In genomic region chr6:11144393-11144829, GRCh38 we compare ENCODE assay signal across 9 cellular contexts. TPM values are rescaled to one million over a fixed set of nuclear protein-coding genes. Genes with fewer than 3 reads are reported as not detected.
DNase-seq lines count a peak whose midpoint lies in the region; ATAC-seq and TF ChIP-seq lines count a peak whose summit lies in the region.
"Had no signal": no experiment of that assay in that cellular context is flagged by ENCODE, and none has a peak within 500 bp of the region (broad histone marks: within the 10 kb centered on the region; RNA-seq: fewer than 3 reads in every experiment).

No MANE protein-coding gene starts in this region.

- H3K36me3 Mint-ChIP-seq in activated CD4-positive, alpha-beta T cell treated with anti-CD3 and anti-CD28 coated beads, Interleukin-2, amount 10 ng/mL, durations not matched to agents 7 days and 5 days (ENCODE audit: low read depth): no peaks in the 10 kb centered on the region

- POLR2A ChIA-PET in activated CD4-positive, alpha-beta T cell treated with anti-CD3 and anti-CD28 coated beads, Interleukin-2, amount 10 ng/mL, durations not matched to agents 7 days and 5 days (lab: Charles Lee): no interaction called here

- CTCF ChIA-PET in activated CD4-positive, alpha-beta T cell treated with anti-CD3 and anti-CD28 coated beads, Interleukin-2, amount 10 ng/mL, durations not matched to agents 7 days and 5 days (lab: Charles Lee): interaction anchor here (0.6 to 2.3 kb wide), 10 partner anchors 11 to 970 kb away, joined by 3 to 15 read pairs (median 3); no protein-coding TSS in a partner anchor

- peak; percentile 64 for ATAC-seq in HG02884 (IDR thresholded peaks at IDR 0.05; ENCODE audit: unreplicated experiment)

- H3K27me3 Mint-ChIP-seq in activated CD4-positive, alpha-beta T cell treated with anti-CD3 and anti-CD28 coated beads, Interleukin-2, amount 10 ng/mL, durations not matched to agents 7 days and 5 days: no peaks in the 10 kb centered on the region

- 22 to 25% methylated on average over 6 of the region's 6 CpGs for WGBS in lower leg skin, 2 donors

- H3K4me1 Mint-ChIP-seq in activated CD4-positive, alpha-beta T cell treated with anti-CD3 and anti-CD28 coated beads, Interleukin-2, amount 10 ng/mL, durations not matched to agents 7 days and 5 days: no peaks in the 10 kb centered on the region

- no peak overlapping the region for H3K27ac Mint-ChIP-seq in activated CD4-positive, alpha-beta T cell treated with anti-CD3 and anti-CD28 coated beads, Interleukin-2, amount 10 ng/mL, durations not matched to agents 7 days and 5 days

- no peak overlapping the region for H3K4me3 ChIP-seq in lower leg skin (ENCODE audit: low read depth, poor library complexity, severe bottlenecking)

- DNase-seq in NCI-H446 (lab: John Stamatoyannopoulos, UW) (peak; percentile 26 to 66), NCI-H446 treated with DMSO at 0.1 percent for 48 hours (lab: John Stamatoyannopoulos, UW) (no peak), NCI-H226 (peak; percentile 41), dermis blood vessel endothelial cell (peak; percentile 87), lower leg skin (ENCODE audit: low spot score in 2 of 2) (peak; percentile 71 to 94)
- DNase-seq in activated CD4-positive, alpha-beta T cell treated with anti-CD3 and anti-CD28 coated beads, Interleukin-2, amount 10 ng/mL, durations not matched to agents 7 days and 5 days: peak; percentile 80
- DNase-seq in stimulated activated CD4-positive, alpha-beta T cell treated with anti-CD3 and anti-CD28 coated beads, TNF-alpha, amount 100 ng/mL, for 48 hours (ENCODE audit: low read depth in 3 of 3): peak; percentile 49 to 69 (median 51)

- no peaks in the 10 kb centered on the region for H3K9me3 Mint-ChIP-seq in activated CD4-positive, alpha-beta T cell treated with anti-CD3 and anti-CD28 coated beads, Interleukin-2, amount 10 ng/mL, durations not matched to agents 7 days and 5 days

- H3K4me3 Mint-ChIP-seq in activated CD4-positive, alpha-beta T cell treated with anti-CD3 and anti-CD28 coated beads, Interleukin-2, amount 10 ng/mL, durations not matched to agents 7 days and 5 days: no peak overlapping the region

- TF ChIP-seq CTCF in lower leg skin (IDR thresholded peaks at IDR 0.05): peak in 1 of 3 donors; percentile 91

- intact Hi-C loops in lower leg skin (cut with DNase I; ENCODE audit: low total_unique reads): loop anchor here (2.0 kb wide), 1 partner anchor 352 kb away; no protein-coding TSS in a partner anchor

- no peak for TF ChIP-seq POLR2A in lower leg skin (IDR thresholded peaks at IDR 0.05)

RNA-seq across cellular contexts. Expression of gene ERVFRD-1, which starts 32.9 kb away (rescaled TPM):
- total RNA-seq in activated CD4-positive, alpha-beta T cell treated with anti-CD3 and anti-CD28 coated beads, Interleukin-2, amount 10 ng/mL, durations not matched to agents 7 days and 5 days: not detected
- total RNA-seq in dermis blood vessel endothelial cell (under 0.01 and 0.05 TPM in 2 replicates), lower leg skin (under 1 TPM in 1 of 4 donors, not detected in 3; 0.42 TPM)
- total RNA-seq: temporal lobe had no signal

RNA-seq across cellular contexts. Expression of gene SMIM13, which starts 50.8 kb away (rescaled TPM):
- 1 to 10 TPM; 7.9 to 9.2 TPM for total RNA-seq in activated CD4-positive, alpha-beta T cell treated with anti-CD3 and anti-CD28 coated beads, Interleukin-2, amount 10 ng/mL, durations not matched to agents 7 days and 5 days
- total RNA-seq in dermis blood vessel endothelial cell (14.6 and 20.2 TPM in 2 replicates), lower leg skin (10 to 100 TPM in 3 of 4 donors, 1 to 10 TPM in 1; 7.6 to 13.9 (median 10.2) TPM)
